In genomic region chr1:16178596-16179497, GRCh38 we compare ENCODE assay signal across 13 cellular contexts. TPM values are rescaled to one million over a fixed set of nuclear protein-coding genes. Genes with fewer than 3 reads are reported as not detected.
DNase-seq lines count a peak whose midpoint lies in the region; ATAC-seq, FAIRE-seq and TF ChIP-seq lines count a peak whose summit lies in the region.
"Had no signal": no experiment of that assay in that cellular context is flagged by ENCODE, and none has a peak within 500 bp of the region (broad histone marks: within the 10 kb centered on the region; RNA-seq: fewer than 3 reads in every experiment).

No MANE protein-coding gene starts in this region.

- TF ChIP-seq CTCF in IMR-90 (conservative IDR thresholded peaks at IDR 0.05; ENCODE audit: low read depth, low read length) (no peak), H1 (IDR thresholded peaks at IDR 0.05; ENCODE audit: control extremely low read depth in 1 of 3, insufficient read depth in 1 of 3, low read depth in 1 of 3, low read length in 3 of 3) (no peak), type B pancreatic cell (conservative IDR thresholded peaks at IDR 0.05) (no peak), natural killer cell (IDR thresholded peaks at IDR 0.05) (no peak)

- H4K5ac ChIP-seq in IMR-90 (ENCODE audit: low read depth, low read length) (no peak overlapping the region), H1 (ENCODE audit: insufficient read length, low read depth, low read length) (no peak overlapping the region)

- H3K9me3 Mint-ChIP-seq in type B pancreatic cell, result no peaks in the 10 kb centered on the region
- no peaks in the 10 kb centered on the region for H3K9me3 Mint-ChIP-seq in natural killer cell

- TF ChIP-seq EP300 in H1 (IDR thresholded peaks at IDR 0.05; ENCODE audit: borderline replicate concordance in 1 of 2, low read depth in 2 of 2, low read length in 2 of 2), result no peak

- H3K79me2 ChIP-seq in H1 (ENCODE audit: control insufficient read depth in 1 of 2, insufficient read depth in 2 of 2, low read length in 2 of 2), result no peaks in the 10 kb centered on the region

- H4K20me1 ChIP-seq in IMR-90 (ENCODE audit: insufficient read depth, low read length), result no peaks in the 10 kb centered on the region
- no peaks in the 10 kb centered on the region for H4K20me1 ChIP-seq in H1 (replicated peaks in 1 of 2; ENCODE audit: control insufficient read depth in 1 of 2, insufficient read depth in 2 of 2, low read length in 2 of 2)

- 91% methylated on average over 7 of the region's 19 CpGs; no CpG with 5 or more reads in 1 of the 2 experiments for WGBS in IMR-90 (ENCODE audit: extremely low coverage in 2 of 2, insufficient read length in 1 of 2), 2 experiments
- 92% methylated on average over 18 of the region's 19 CpGs; no CpG with 5 or more reads in 1 of the 2 experiments for WGBS in H1 (ENCODE audit: extremely low coverage in 1 of 2, insufficient coverage in 1 of 2, insufficient read length in 1 of 2, insufficient replicate concordance in 2 of 2, low coverage in 1 of 2, low lambda C conversion rate in 2 of 2, missing lambda C conversion rate in 1 of 2), 2 experiments
- 93 to 95% methylated on average over 14 to 15 of the region's 19 CpGs for WGBS in mesodermal cell (ENCODE audit: insufficient coverage in 2 of 2), 2 experiments

- peak overlapping the region; percentile 86 for H3K27ac Mint-ChIP-seq in type B pancreatic cell
- H3K27ac Mint-ChIP-seq in natural killer cell, result no peak overlapping the region

- H2AFZ ChIP-seq in IMR-90 (replicated peaks; ENCODE audit: low read length, poor library complexity), result peak overlapping the region; percentile 53
- no peak overlapping the region for H2AFZ ChIP-seq in H1 (ENCODE audit: low read length)

- no peak overlapping the region for H3K27ac ChIP-seq in IMR-90 (ENCODE audit: insufficient read depth, low read length)
- no peak overlapping the region for H3K27ac ChIP-seq in H1 (ENCODE audit: low read depth, low read length)
- peak overlapping the region; percentile 29 for H3K27ac ChIP-seq in mesodermal cell (ENCODE audit: low read depth, low read length, severe bottlenecking)
- H3K27ac ChIP-seq: coronary artery had no signal

- H3K23me2 ChIP-seq in H1 (ENCODE audit: low read depth, low read length), result no peaks in the 10 kb centered on the region

- no peaks in the 10 kb centered on the region for H3K27me3 ChIP-seq in IMR-90 (ENCODE audit: control insufficient read depth, insufficient read depth, low read length)
- H3K27me3 ChIP-seq in H1 (replicated peaks in 1 of 4; ENCODE audit: control insufficient read depth in 3 of 4, extremely low read depth in 1 of 4, insufficient read depth in 3 of 4, low read length in 3 of 4), result no peaks in the 10 kb centered on the region

- H3K27me3 Mint-ChIP-seq in type B pancreatic cell (no peaks in the 10 kb centered on the region), natural killer cell (ENCODE audit: low read depth in 2 of 2) (peaks cover 9 to 20% of the 10 kb centered on the region in 2 donors)

- peak overlapping the region; percentile 54 for H3K4ac ChIP-seq in IMR-90 (ENCODE audit: low read depth, low read length)
- H3K4ac ChIP-seq in H1 (replicated peaks; ENCODE audit: insufficient read length, low read depth, low read length), result no peak overlapping the region

- H2AK9ac ChIP-seq in IMR-90 (replicated peaks; ENCODE audit: low read depth, low read length, poor library complexity), result peak overlapping the region; percentile 22

- no peak overlapping the region for H3K9ac ChIP-seq in IMR-90 (ENCODE audit: low read depth, low read length)
- no peak overlapping the region for H3K9ac ChIP-seq in H1 (replicated peaks in 1 of 4; ENCODE audit: extremely low read depth in 1 of 4, low read depth in 3 of 4, low read length in 3 of 4)

- no peak for FAIRE-seq in H1 (lab: Jason Lieb, UNC)
- FAIRE-seq: frontal cortex had no signal

- DNase-seq in IMR-90, result no peak
- DNase-seq in H1 (ENCODE audit: low read depth in 1 of 2, low spot score in 2 of 2), result no peak
- DNase-seq in type B pancreatic cell (ENCODE audit: extremely low spot score, unreplicated experiment), result no peak
- DNase-seq in NK-92 treated with Interleukin-12 subunit alpha and Interleukin-12 subunit beta, amount 100 ng/mL, for 24 hours (lab: John Stamatoyannopoulos, UW), result no peak
- DNase-seq in natural killer cell, result no peak
- no peak for DNase-seq in HEK293T (ENCODE audit: extremely low spot score)
- DNase-seq: activated CD8-positive, alpha-beta memory T cell treated with anti-CD3 and anti-CD28 coated beads, Interleukin-2, amount 50 U/mL, for 48 hours; GOT3; NCI-H1417; SHP77 had no signal

- H2BK15ac ChIP-seq in IMR-90 (ENCODE audit: low read depth, low read length), result peak overlapping the region; percentile 87; the same call in 2 of the 3 replicates
- peak overlapping the region; percentile 40; the same call in 1 of the 2 replicates for H2BK15ac ChIP-seq in H1 (ENCODE audit: low read length)

- in situ Hi-C loops in IMR-90 (cut with MboI; ENCODE audit: low sequenced_read_pairs), result loop anchor here (25.0 kb wide), 1 partner anchor 392 kb away; no protein-coding TSS in a partner anchor

- H3K4me1 Mint-ChIP-seq in type B pancreatic cell (ENCODE audit: unreplicated experiment), result peaks cover 40% of the 10 kb centered on the region
- H3K4me1 Mint-ChIP-seq in natural killer cell, result peaks cover 0 to 6% of the 10 kb centered on the region in 2 donors

- ATAC-seq in IMR-90 (ENCODE audit: low read depth) (no peak), natural killer cell (no peak)

- H3K4me2 ChIP-seq in IMR-90 (ENCODE audit: low read depth, low read length) (no peak overlapping the region), H1 (ENCODE audit: insufficient read depth in 1 of 2, low read depth in 2 of 2, low read length in 2 of 2) (no peak overlapping the region)

- no peaks in the 10 kb centered on the region for H3K9me3 ChIP-seq in IMR-90 (ENCODE audit: control insufficient read depth, insufficient read depth, low read length)
- no peaks in the 10 kb centered on the region for H3K9me3 ChIP-seq in H1 (ENCODE audit: insufficient read depth in 2 of 2, low read depth in 1 of 2, low read length in 1 of 2)
- H3K9me3 ChIP-seq in mesodermal cell (ENCODE audit: control insufficient read depth, low read length), result peaks cover 4% of the 10 kb centered on the region

- TF ChIP-seq POLR2A in IMR-90 (IDR thresholded peaks at IDR 0.05; ENCODE audit: low read depth, low read length) (no peak), H1 (IDR thresholded peaks at IDR 0.05; ENCODE audit: control extremely low read depth in 1 of 2, low read depth in 2 of 2, low read length in 2 of 2) (no peak)

- intact Hi-C loops in IMR-90 (cut with micrococcal nuclease) (no loop called here), natural killer cell (cut with micrococcal nuclease) (no loop called here)

- H3K4me3 Mint-ChIP-seq in type B pancreatic cell (peak overlapping the region; percentile 65), natural killer cell (no peak overlapping the region)

- H3K56ac ChIP-seq in IMR-90 (ENCODE audit: extremely low read depth, insufficient read depth, low read length) (no peak overlapping the region), H1 (replicated peaks; ENCODE audit: insufficient read length, low read depth, low read length) (no peak overlapping the region)

- H3K14ac ChIP-seq in IMR-90 (replicated peaks; ENCODE audit: low read depth, low read length), result peak overlapping the region; percentile 13; the same call in 1 of the 2 replicates
- no peak overlapping the region for H3K14ac ChIP-seq in H1 (ENCODE audit: insufficient read length)

- H2BK5ac ChIP-seq in IMR-90 (ENCODE audit: low read depth, low read length, poor library complexity, severe bottlenecking) (no peak overlapping the region), H1 (ENCODE audit: low read depth, low read length) (no peak overlapping the region; the same call in 1 of the 2 replicates)

- no peak overlapping the region for H3K4me3 ChIP-seq in IMR-90 (ENCODE audit: insufficient read depth, low read depth, low read length)
- no peak overlapping the region for H3K4me3 ChIP-seq in H1 (ENCODE audit: extremely low read depth in 1 of 4, insufficient read depth in 2 of 4, low read depth in 3 of 4, low read length in 4 of 4)
- H3K4me3 ChIP-seq in mesodermal cell (ENCODE audit: extremely low read depth, insufficient read depth, low read length, poor library complexity, severe bottlenecking), result no peak overlapping the region
- H3K4me3 ChIP-seq: coronary artery had no signal

- H2BK12ac ChIP-seq in H1 (ENCODE audit: low read depth, low read length), result peak overlapping the region; percentile 60; the same call in 1 of the 2 replicates

- H2BK120ac ChIP-seq in IMR-90 (ENCODE audit: low read depth, low read length) (peak overlapping the region; percentile 44), H1 (replicated peaks; ENCODE audit: low read depth, low read length) (no peak overlapping the region)

- no peaks in the 10 kb centered on the region for H3K36me3 ChIP-seq in IMR-90 (ENCODE audit: control insufficient read depth, insufficient read depth, low read length)
- no peaks in the 10 kb centered on the region for H3K36me3 ChIP-seq in H1 (ENCODE audit: control insufficient read depth in 2 of 4, insufficient read depth in 4 of 4, low read length in 3 of 4)
- H3K36me3 ChIP-seq in mesodermal cell (ENCODE audit: control insufficient read depth, insufficient read depth, low read length), result no peaks in the 10 kb centered on the region

- H4K8ac ChIP-seq in IMR-90 (ENCODE audit: low read depth in 2 of 2, low read length in 2 of 2) (peak overlapping the region; percentile 15 to 56; a peak in 2 of 4 replicates), H1 (ENCODE audit: extremely low read depth, insufficient read depth, low read length) (no peak overlapping the region)

- no TSS peak for BruUV-seq in IMR-90 (replicated peaks; lab: Mats Ljungman, UMichigan)

- peaks cover 48% of the 10 kb centered on the region for H3K4me1 ChIP-seq in IMR-90 (ENCODE audit: control insufficient read depth, insufficient read depth, low read length)
- peaks cover 4 to 16% (median 14%) of the 10 kb centered on the region in 4 experiments for H3K4me1 ChIP-seq in H1 (replicated peaks in 1 of 4; ENCODE audit: control insufficient read depth in 3 of 4, insufficient read depth in 4 of 4, low read length in 3 of 4)
- H3K4me1 ChIP-seq in mesodermal cell (ENCODE audit: control insufficient read depth, insufficient read depth, low read length, poor library complexity, severe bottlenecking), result peaks cover 49% of the 10 kb centered on the region

- dilution Hi-C loops in IMR-90 (cut with HindIII; ENCODE audit: low sequenced_read_pairs, unreplicated experiment), result no loop called here

- no peaks in the 10 kb centered on the region for H3K36me3 Mint-ChIP-seq in type B pancreatic cell
- H3K36me3 Mint-ChIP-seq in natural killer cell, result no peaks in the 10 kb centered on the region

- H3K9me1 ChIP-seq in IMR-90 (ENCODE audit: insufficient read depth, low read length), result peaks cover 10% of the 10 kb centered on the region

- CTCF ChIA-PET in IMR-90 (lab: Yijun Ruan, JAX) (interaction anchor here (0.8 to 1.0 kb wide), 2 partner anchors 13 to 31 kb away, joined by 3 read pairs; no protein-coding TSS in a partner anchor), H1 (lab: Charles Lee; ENCODE audit: partially characterized antibody) (interaction anchor here (1.4 to 17.1 kb wide), 3 partner anchors 9 to 100 kb away, joined by 4 to 569 read pairs (median 4); partner anchors contain the start of genes EPHA2 and FAM131C), HEK293T (lab: Yijun Ruan, JAX) (no interaction called here)

- TF ChIP-seq RAD21 in IMR-90 (IDR thresholded peaks at IDR 0.05; ENCODE audit: low read length), result no peak
- TF ChIP-seq RAD21 in H1 (IDR thresholded peaks at IDR 0.05 in 1 of 2, conservative IDR thresholded peaks at IDR 0.05 in 1 of 2; ENCODE audit: low read depth in 2 of 2, low read length in 2 of 2), result no peak

- POLR2A ChIA-PET in IMR-90 (lab: Charles Lee; ENCODE audit: unreplicated experiment) (no interaction called here), H1 (lab: Charles Lee; ENCODE audit: partially characterized antibody) (interaction anchor here (0.7 to 3.4 kb wide), 4 partner anchors 13 to 60 kb away, joined by 3 to 17 read pairs (median 4); no protein-coding TSS in a partner anchor), HEK293T (lab: Yijun Ruan, JAX) (no interaction called here)

- H4K91ac ChIP-seq in IMR-90 (ENCODE audit: insufficient read depth, low read depth, low read length) (peak overlapping the region; percentile 70), H1 (replicated peaks; ENCODE audit: insufficient read length, low read length) (no peak overlapping the region)

- H3K79me1 ChIP-seq in IMR-90 (ENCODE audit: low read depth in 1 of 2, low read length in 2 of 2) (peaks cover 5 to 27% of the 10 kb centered on the region in 2 experiments; a peak in 3 of 4 replicates), H1 (ENCODE audit: low read depth, low read length) (no peaks in the 10 kb centered on the region)

- peak overlapping the region; percentile 96 for H2AK5ac ChIP-seq in IMR-90 (ENCODE audit: low read depth, low read length)
- H2AK5ac ChIP-seq in H1 (ENCODE audit: low read depth, low read length), result no peak overlapping the region

- no peak overlapping the region; the same call in 1 of the 2 replicates for H3K23ac ChIP-seq in IMR-90 (ENCODE audit: low read depth, low read length)
- no peak overlapping the region for H3K23ac ChIP-seq in H1 (ENCODE audit: insufficient read length)

- peak overlapping the region; percentile 64; the same call in 1 of the 2 replicates for H2BK20ac ChIP-seq in IMR-90 (ENCODE audit: low read depth, low read length)
- no peak overlapping the region for H2BK20ac ChIP-seq in H1 (ENCODE audit: low read length)

- 0 out of 2 replicates have a peak overlapping the region, but pooled peaks have one; percentile 6 for H3K18ac ChIP-seq in IMR-90 (ENCODE audit: low read depth, low read length)
- H3K18ac ChIP-seq in H1 (ENCODE audit: extremely low read depth, low read length), result no peak overlapping the region

RNA-seq across cellular contexts. Expression of gene EPHA2, which starts 23.0 kb away (rescaled TPM):
- total RNA-seq in IMR-90 (2012; rRNA removed) (22.5 and 24.0 TPM in 2 replicates), type B pancreatic cell (ENCODE audit: low replicate concordance) (40.3 and 77.9 TPM in 2 replicates), natural killer cell (under 1 TPM in 1 of 3 donors, not detected in 2; 0.13 TPM)
- polyA plus RNA-seq in IMR-90 (2012; rRNA removed) (72.6 and 82.5 TPM in 2 replicates), H1 (2011; rRNA removed) (26.8 and 42.2 TPM in 2 replicates)
- 65.8 and 89.5 TPM in 2 replicates for polyA plus RNA-seq in IMR-90 (2012; cell fraction: cytosol; rRNA removed)
- polyA plus RNA-seq in IMR-90 (2012; cell fraction: nucleus; rRNA removed; ENCODE audit: low replicate concordance), result 96.5 and 215 TPM in 2 replicates
- 28.4 and 33.6 TPM in 2 replicates for total RNA-seq in H1 (2021; fragmentation: NEBNext Ultra II Directional; extraction: Animal tissue kit (Norgen Biotek cat#: 25700))
- 24.2 TPM for polyA plus RNA-seq in H1 (2011; cell fraction: cytosol; rRNA removed)
- polyA plus RNA-seq in H1 (2011; cell fraction: nucleus; rRNA removed), result 69.5 TPM
- polyA plus RNA-seq in H1 (2012, experiment 1 of 2), result 23.3 to 29.4 TPM (median 24.9 TPM) in 4 replicates
- polyA plus RNA-seq in H1 (2012, experiment 2 of 2), result 28.9 TPM
- polyA plus RNA-seq in H1 (2013, experiment 1 of 2), result 33.8 TPM
- polyA plus RNA-seq in H1 (2013, experiment 2 of 2), result 33.1 TPM
- polyA minus RNA-seq in H1 (2011; rRNA and poly(A)+ RNA removed), result 44.2 and 53.8 TPM in 2 replicates
- polyA minus RNA-seq in H1 (2011; cell fraction: cytosol; rRNA and poly(A)+ RNA removed), result 30.1 TPM
- 34.1 TPM for polyA minus RNA-seq in H1 (2011; cell fraction: nucleus; rRNA and poly(A)+ RNA removed)
- 89.4 TPM for polyA plus RNA-seq in mesodermal cell (2013, experiment 1 of 2)
- 69.9 TPM for polyA plus RNA-seq in mesodermal cell (2013, experiment 2 of 2)

RNA-seq across cellular contexts. Expression of gene ARHGEF19, which starts 33.6 kb away (rescaled TPM):
- 3.3 and 4.5 TPM in 2 replicates for total RNA-seq in IMR-90 (2012; rRNA removed)
- 16.8 and 17.2 TPM in 2 replicates for polyA plus RNA-seq in IMR-90 (2012; rRNA removed)
- 13.6 and 18.3 TPM in 2 replicates for polyA plus RNA-seq in IMR-90 (2012; cell fraction: cytosol; rRNA removed)
- 34.8 and 65.2 TPM in 2 replicates for polyA plus RNA-seq in IMR-90 (2012; cell fraction: nucleus; rRNA removed; ENCODE audit: low replicate concordance)
- total RNA-seq in H1 (2021; fragmentation: NEBNext Ultra II Directional; extraction: Animal tissue kit (Norgen Biotek cat#: 25700)), result 51.9 and 56.4 TPM in 2 replicates
- 47.5 and 69.2 TPM in 2 replicates for polyA plus RNA-seq in H1 (2011; rRNA removed)
- polyA plus RNA-seq in H1 (2011; cell fraction: cytosol; rRNA removed), result 55.0 TPM
- 157 TPM for polyA plus RNA-seq in H1 (2011; cell fraction: nucleus; rRNA removed)
- polyA plus RNA-seq in H1 (2012, experiment 1 of 2), result 42.8 to 57.1 TPM (median 54.3 TPM) in 4 replicates
- 45.5 TPM for polyA plus RNA-seq in H1 (2012, experiment 2 of 2)
- 32.6 TPM for polyA plus RNA-seq in H1 (2013, experiment 1 of 2)
- 30.2 TPM for polyA plus RNA-seq in H1 (2013, experiment 2 of 2)
- 27.7 and 32.0 TPM in 2 replicates for polyA minus RNA-seq in H1 (2011; rRNA and poly(A)+ RNA removed)
- polyA minus RNA-seq in H1 (2011; cell fraction: cytosol; rRNA and poly(A)+ RNA removed), result 22.2 TPM
- polyA minus RNA-seq in H1 (2011; cell fraction: nucleus; rRNA and poly(A)+ RNA removed), result 30.7 TPM
- polyA plus RNA-seq in mesodermal cell (2013, experiment 1 of 2), result 9.8 TPM
- polyA plus RNA-seq in mesodermal cell (2013, experiment 2 of 2), result 7.7 TPM
- total RNA-seq in type B pancreatic cell (ENCODE audit: low replicate concordance), result 20.2 and 29.5 TPM in 2 replicates
- 10 to 100 TPM; 14.6 to 18.9 (median 15.8) TPM for total RNA-seq in natural killer cell

RNA-seq across cellular contexts. Expression of gene CPLANE2, which starts 58.1 kb away (rescaled TPM):
- total RNA-seq in IMR-90 (2012; rRNA removed) (3.2 and 3.3 TPM in 2 replicates), type B pancreatic cell (ENCODE audit: low replicate concordance) (11.1 and 12.9 TPM in 2 replicates), natural killer cell (10 to 100 TPM in 1 of 3 donors, 1 to 10 TPM in 2; 7.6 to 10.8 (median 8.3) TPM)
- polyA plus RNA-seq in IMR-90 (2012; rRNA removed) (5.8 and 7.5 TPM in 2 replicates), H1 (2011; rRNA removed) (2.3 and 3.7 TPM in 2 replicates)
- polyA plus RNA-seq in IMR-90 (2012; cell fraction: cytosol; rRNA removed), result 3.2 and 10.3 TPM in 2 replicates
- polyA plus RNA-seq in IMR-90 (2012; cell fraction: nucleus; rRNA removed; ENCODE audit: low replicate concordance), result 3.8 and 21.9 TPM in 2 replicates
- total RNA-seq in H1 (2021; fragmentation: NEBNext Ultra II Directional; extraction: Animal tissue kit (Norgen Biotek cat#: 25700)), result 2.5 and 2.7 TPM in 2 replicates
- polyA plus RNA-seq in H1 (2011; cell fraction: cytosol; rRNA removed), result 3.2 TPM
- 6.4 TPM for polyA plus RNA-seq in H1 (2011; cell fraction: nucleus; rRNA removed)
- 1.9 to 4.7 TPM (median 3.3 TPM) in 4 replicates for polyA plus RNA-seq in H1 (2012, experiment 1 of 2)
- polyA plus RNA-seq in H1 (2012, experiment 2 of 2), result 7.6 TPM
- 1.1 TPM for polyA plus RNA-seq in H1 (2013, experiment 1 of 2)
- polyA plus RNA-seq in H1 (2013, experiment 2 of 2), result 1.1 TPM
- polyA minus RNA-seq in H1 (2011; rRNA and poly(A)+ RNA removed), result 1.8 and 3.0 TPM in 2 replicates
- polyA minus RNA-seq in H1 (2011; cell fraction: cytosol; rRNA and poly(A)+ RNA removed), result 3.4 TPM
- polyA minus RNA-seq in H1 (2011; cell fraction: nucleus; rRNA and poly(A)+ RNA removed), result 1.9 TPM
- 5.5 TPM for polyA plus RNA-seq in mesodermal cell (2013, experiment 1 of 2)
- polyA plus RNA-seq in mesodermal cell (2013, experiment 2 of 2), result 2.6 TPM

Comparison
In these comparisons a context has a peak if more than half of its experiments do, and no peak if none do; other contexts are left out.
1. RNA of gene EPHA2, which starts 23.0 kb away (total RNA-seq): 40.3 to 77.9 TPM in type B pancreatic cell, 28.4 to 33.6 TPM in H1 and 22.5 to 24.0 TPM in IMR-90; 0.13 TPM in natural killer cell; every median in the first group is over 10 times any median in the second.